Comparison of ENCODE assay signal across 9 cellular contexts in the genomic region with DNA sequence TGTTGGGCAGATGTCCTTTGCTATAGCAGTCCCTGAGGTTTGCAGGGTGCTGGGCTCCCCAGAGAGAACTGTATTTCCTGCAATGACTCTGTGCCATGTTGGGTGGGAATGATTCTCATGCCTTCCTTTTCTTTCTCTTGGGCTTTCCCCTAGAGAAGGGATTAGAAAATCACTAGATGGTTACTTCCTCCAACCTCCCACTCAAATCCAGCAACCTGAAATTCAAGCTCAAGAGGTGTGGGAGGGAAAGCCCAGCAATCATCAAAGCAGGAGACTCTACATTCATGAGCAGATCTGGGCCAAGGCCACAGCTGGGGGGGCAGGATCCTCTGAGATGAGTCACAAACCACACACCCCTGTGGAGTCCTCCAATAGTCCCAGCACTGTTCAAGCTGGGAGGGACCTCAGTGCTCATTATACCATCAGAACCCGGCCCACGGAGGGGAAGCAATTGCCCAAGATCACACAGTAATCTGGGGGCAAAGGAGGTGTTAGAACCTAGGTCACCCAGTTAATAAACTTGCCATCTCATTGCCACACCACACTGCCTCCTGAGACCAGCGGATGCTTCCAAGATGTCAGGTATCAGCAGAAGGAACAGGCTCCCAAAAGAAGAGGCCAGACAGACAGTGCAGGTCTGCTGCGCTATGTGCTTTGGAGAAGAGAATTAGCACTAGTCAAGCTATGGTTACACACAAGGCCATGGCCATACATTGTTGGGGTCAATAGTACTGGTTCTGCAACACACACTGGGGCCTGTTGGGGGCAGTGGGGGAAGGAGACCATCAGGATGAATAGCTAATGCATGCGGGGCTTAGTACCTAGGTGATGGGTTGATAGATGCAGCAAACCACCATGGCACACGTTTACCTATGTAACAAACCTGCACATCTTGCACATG.
DNase-seq lines count a peak whose midpoint lies in the region; ATAC-seq, FAIRE-seq and TF ChIP-seq lines count a peak whose summit lies in the region.
"Had no signal": no experiment of that assay in that cellular context is flagged by ENCODE, and none has a peak within 500 bp of the region (broad histone marks: within the 10 kb centered on the region; RNA-seq: fewer than 3 reads in every experiment).

No MANE protein-coding gene starts in this region.

- 0 out of 2 replicates have a peak, but pooled peaks cover 8% of the 10 kb centered on the region for H3K9me2 ChIP-seq in GM23338 (ENCODE audit: insufficient read depth)

- no peak overlapping the region for H2AFZ ChIP-seq in GM23338

- H3K9me3 ChIP-seq in MG63 (no peaks in the 10 kb centered on the region), esophagus squamous epithelium (no peaks in the 10 kb centered on the region), sigmoid colon (no peaks in the 10 kb centered on the region), Caco-2 (no peaks in the 10 kb centered on the region)

- H3K36me3 Mint-ChIP-seq in GM23338 (ENCODE audit: low read depth), result no peaks in the 10 kb centered on the region
- peaks cover 5% of the 10 kb centered on the region for H3K36me3 Mint-ChIP-seq in Caco-2 (ENCODE audit: insufficient read depth, unreplicated experiment)

- TF ChIP-seq POLR2A in esophagus squamous epithelium (IDR thresholded peaks at IDR 0.05), result no peak
- no peak for TF ChIP-seq POLR2A in sigmoid colon (IDR thresholded peaks at IDR 0.05)

- H3K4me2 ChIP-seq in GM23338, result peak overlapping the region; percentile 41

- peak; percentile 86 for FAIRE-seq in GM18507 (lab: Jason Lieb, UNC)

- H3F3A ChIP-seq in GM23338 (replicated peaks; ENCODE audit: low read depth), result peaks cover 12% of the 10 kb centered on the region; the same call in 1 of the 2 replicates

- DNase-seq in GM18507 (ENCODE audit: extremely low spot score, insufficient read length, low read depth) (peak; percentile 35), GM23338 (ENCODE audit: low spot score) (peak; percentile 30), MG63 (peak; percentile 66), esophagus squamous epithelium (lab: John Stamatoyannopoulos, UW) (no peak), NCI-H1092 treated with DMSO at 0.1 percent for 48 hours (lab: John Stamatoyannopoulos, UW) (no peak), sigmoid colon (no peak), OCI-M2 (lab: John Stamatoyannopoulos, UW; ENCODE audit: unreplicated experiment) (no peak), Caco-2 (no peak)

- ATAC-seq in GM23338, result peak; percentile 16

- H3K9me3 Mint-ChIP-seq in GM23338 (no peaks in the 10 kb centered on the region; the same call in 1 of the 3 replicates), Caco-2 (ENCODE audit: unreplicated experiment) (no peaks in the 10 kb centered on the region)

- no peaks in the 10 kb centered on the region for H3K79me2 ChIP-seq in GM23338 (replicated peaks; ENCODE audit: insufficient read depth)

- TF ChIP-seq CTCF in GM23338 (conservative IDR thresholded peaks at IDR 0.05; ENCODE audit: low read depth in 2 of 2), result peak; percentile 33 to 44
- TF ChIP-seq CTCF in esophagus squamous epithelium (IDR thresholded peaks at IDR 0.05), result no peak
- TF ChIP-seq CTCF in sigmoid colon (IDR thresholded peaks at IDR 0.05), result no peak
- TF ChIP-seq CTCF in Caco-2 (IDR thresholded peaks at IDR 0.05; ENCODE audit: insufficient read depth in 1 of 2, low read depth in 1 of 2, low read length in 1 of 2, severe bottlenecking in 1 of 2, unreplicated experiment in 1 of 2), result no peak

- H3K27ac Mint-ChIP-seq in GM23338, result peak overlapping the region; percentile 58
- H3K27ac Mint-ChIP-seq in Caco-2 (ENCODE audit: unreplicated experiment), result no peak overlapping the region

- H3K27ac ChIP-seq in GM23338 (ENCODE audit: low read depth), result peak overlapping the region; percentile 97
- peak overlapping the region; percentile 40 to 80 (median 67) for H3K27ac ChIP-seq in esophagus squamous epithelium
- no peak overlapping the region for H3K27ac ChIP-seq in sigmoid colon
- H3K27ac ChIP-seq: SK-N-MC had no signal

- intact Hi-C loops in esophagus squamous epithelium (cut with DNase I), result no loop called here
- intact Hi-C loops in sigmoid colon (cut with DNase I), result no loop called here
- intact Hi-C loops in Caco-2 (cut with micrococcal nuclease; ENCODE audit: unreplicated experiment), result no loop called here

- TF ChIP-seq EP300 in sigmoid colon (IDR thresholded peaks at IDR 0.05), result no peak

- BruUV-seq in Caco-2 (replicated peaks; lab: Mats Ljungman, UMichigan), result no TSS peak

- no peaks in the 10 kb centered on the region for H4K20me1 ChIP-seq in GM23338 (replicated peaks; ENCODE audit: insufficient read depth)

- peaks cover 46% of the 10 kb centered on the region for H3K4me1 Mint-ChIP-seq in GM23338
- H3K4me1 Mint-ChIP-seq in Caco-2 (ENCODE audit: low read depth, unreplicated experiment), result peaks cover 8% of the 10 kb centered on the region

- 59 to 80% methylated on average over 6 of the region's 6 CpGs for WGBS in esophagus squamous epithelium, 2 donors
- 84 to 86% methylated on average over 6 of the region's 6 CpGs for WGBS in sigmoid colon, 2 donors

- CTCF ChIA-PET in Caco-2 (lab: Charles Lee), result no interaction called here

- H3K4me1 ChIP-seq in GM23338 (ENCODE audit: insufficient read depth) (peaks cover 44% of the 10 kb centered on the region), esophagus squamous epithelium (peaks cover 0 to 57% (median 6%) of the 10 kb centered on the region in 3 donors), sigmoid colon (no peaks in the 10 kb centered on the region), Caco-2 (peaks cover 20% of the 10 kb centered on the region)

- H3K36me3 ChIP-seq in GM23338 (ENCODE audit: insufficient read depth) (no peaks in the 10 kb centered on the region), MG63 (no peaks in the 10 kb centered on the region), esophagus squamous epithelium (no peaks in the 10 kb centered on the region), sigmoid colon (no peaks in the 10 kb centered on the region), Caco-2 (ENCODE audit: control insufficient read depth, insufficient read depth, low read length) (no peaks in the 10 kb centered on the region)

- no peak overlapping the region for H3K4me3 ChIP-seq in GM23338
- H3K4me3 ChIP-seq in MG63, result no peak overlapping the region
- H3K4me3 ChIP-seq in esophagus squamous epithelium, result no peak overlapping the region
- no peak overlapping the region for H3K4me3 ChIP-seq in sigmoid colon
- H3K4me3 ChIP-seq in Caco-2 (ENCODE audit: low read depth, low read length), result no peak overlapping the region
- H3K4me3 ChIP-seq: SK-N-MC had no signal

- H3K27me3 ChIP-seq in GM23338 (ENCODE audit: insufficient read depth) (no peaks in the 10 kb centered on the region), MG63 (no peaks in the 10 kb centered on the region), esophagus squamous epithelium (no peaks in the 10 kb centered on the region), sigmoid colon (peaks cover 0 to 4% (median 0%) of the 10 kb centered on the region in 3 donors), Caco-2 (replicated peaks; ENCODE audit: control insufficient read depth, insufficient read depth, low read length) (no peaks in the 10 kb centered on the region)

- POLR2A ChIA-PET in Caco-2 (lab: Charles Lee), result no interaction called here

- H3K27me3 Mint-ChIP-seq in GM23338 (ENCODE audit: insufficient read depth, low read depth, poor library complexity) (peaks cover 8% of the 10 kb centered on the region), Caco-2 (ENCODE audit: insufficient read depth, unreplicated experiment) (no peaks in the 10 kb centered on the region)

- no peak overlapping the region for H3K4me3 Mint-ChIP-seq in GM23338
- no peak overlapping the region for H3K4me3 Mint-ChIP-seq in Caco-2 (ENCODE audit: unreplicated experiment)

TF ChIP-seq in GM23338, 12 proteins besides CTCF, POLR2A, EP300 and RAD21 (continues in another document):
- TF ChIP-seq EZH2 (IDR thresholded peaks at IDR 0.05; ENCODE audit: low read depth, unreplicated experiment) (no peak), STAT1 (IDR thresholded peaks at IDR 0.05; ENCODE audit: unreplicated experiment) (no peak), JUNB (IDR thresholded peaks at IDR 0.05; ENCODE audit: unreplicated experiment) (no peak)

Comparison
In these comparisons a context has a peak if more than half of its experiments do, and no peak if none do; other contexts are left out.
1. DNase-seq: peak in GM18507 (single experiment), GM23338 (single experiment) and MG63 (single experiment); none in esophagus squamous epithelium (single experiment), NCI-H1092 treated with DMSO at 0.1 percent for 48 hours (single experiment), sigmoid colon (single experiment), OCI-M2 (single experiment) and Caco-2 (0 of 2).
2. H3K27ac ChIP-seq: peak in GM23338 (single experiment) and esophagus squamous epithelium (4 of 4); none in sigmoid colon (0 of 4).
3. CTCF ChIP-seq: peak in GM23338 (2 of 2); none in esophagus squamous epithelium (0 of 6), sigmoid colon (0 of 4) and Caco-2 (0 of 2).